In genomic region chr6:168247456-168248147, GRCh38 we compare ENCODE assay signal across 11 cellular contexts.
A peak's percentile ranks its signal among the peaks of the same experiment; 100 is the strongest.
DNase-seq lines count a peak whose midpoint lies in the region; ATAC-seq lines count a peak whose summit lies in the region.
"Had no signal": no experiment of that assay in that cellular context is flagged by ENCODE, and none has a peak within 500 bp of the region (broad histone marks: within the 10 kb centered on the region; RNA-seq: fewer than 3 reads in every experiment).

No MANE protein-coding gene starts in this region.

- H3K27me3 ChIP-seq in H7 (ENCODE audit: control insufficient read depth, insufficient read depth, low read length): no peaks in the 10 kb centered on the region

- peak; percentile 33 for DNase-seq in Ammon's horn (ENCODE audit: low spot score)
- DNase-seq in HuH-7.5 (ENCODE audit: low spot score): peak; percentile 68
- DNase-seq in SHP77 treated with DMSO at 0.1 percent for 48 hours (lab: John Stamatoyannopoulos, UW): peak; percentile 45
- peak; percentile 33 for DNase-seq in medulla oblongata (ENCODE audit: extremely low spot score)
- DNase-seq in ecto neural progenitor cell (ENCODE audit: low spot score): no peak
- DNase-seq in H7: no peak
- DNase-seq in activated naive CD8-positive, alpha-beta T cell treated with anti-CD3 and anti-CD28 coated beads, Interleukin-2, amount 50 U/mL, for 24 hours: no peak
- DNase-seq: CD8-positive, alpha-beta memory T cell; Right ventricle myocardium superior had no signal

- no peaks in the 10 kb centered on the region for H3K36me3 Mint-ChIP-seq in activated naive CD8-positive, alpha-beta T cell treated with anti-CD3 and anti-CD28 coated beads, Interleukin-2, amount 50 U/mL, for 24 hours (ENCODE audit: low read depth)
- H3K36me3 Mint-ChIP-seq: CD8-positive, alpha-beta memory T cell; IgD-negative memory B cell had no signal

- no peaks in the 10 kb centered on the region for H3K4me1 Mint-ChIP-seq in activated naive CD8-positive, alpha-beta T cell treated with anti-CD3 and anti-CD28 coated beads, Interleukin-2, amount 50 U/mL, for 24 hours
- H3K4me1 Mint-ChIP-seq: CD8-positive, alpha-beta memory T cell; IgD-negative memory B cell had no signal

- H3K27ac Mint-ChIP-seq in activated naive CD8-positive, alpha-beta T cell treated with anti-CD3 and anti-CD28 coated beads, Interleukin-2, amount 50 U/mL, for 24 hours: no peak overlapping the region
- H3K27ac Mint-ChIP-seq: IgD-negative memory B cell had no signal

- H3K27me3 Mint-ChIP-seq in activated naive CD8-positive, alpha-beta T cell treated with anti-CD3 and anti-CD28 coated beads, Interleukin-2, amount 50 U/mL, for 24 hours: peaks cover 3% of the 10 kb centered on the region
- H3K27me3 Mint-ChIP-seq: IgD-negative memory B cell had no signal

- no peaks in the 10 kb centered on the region for H3K36me3 ChIP-seq in H7 (replicated peaks; ENCODE audit: control insufficient read depth, insufficient read depth, low read length)

- H3K4me3 Mint-ChIP-seq in activated naive CD8-positive, alpha-beta T cell treated with anti-CD3 and anti-CD28 coated beads, Interleukin-2, amount 50 U/mL, for 24 hours: no peak overlapping the region
- H3K4me3 Mint-ChIP-seq: CD8-positive, alpha-beta memory T cell; IgD-negative memory B cell had no signal

- H3K9me3 Mint-ChIP-seq in activated naive CD8-positive, alpha-beta T cell treated with anti-CD3 and anti-CD28 coated beads, Interleukin-2, amount 50 U/mL, for 24 hours: no peaks in the 10 kb centered on the region

- no peak for ATAC-seq in activated naive CD8-positive, alpha-beta T cell treated with anti-CD3 and anti-CD28 coated beads, Interleukin-2, amount 50 U/mL, for 24 hours
- ATAC-seq in GM21381 (IDR thresholded peaks at IDR 0.05; ENCODE audit: unreplicated experiment): no peak

- no peak overlapping the region for H3K4me3 ChIP-seq in H7 (ENCODE audit: insufficient read depth, low read depth, low read length)

Comparison
In these comparisons a context has a peak if more than half of its experiments do, and no peak if none do; other contexts are left out.
1. DNase-seq: peak in Ammon's horn (single experiment), HuH-7.5 (single experiment), SHP77 treated with DMSO at 0.1 percent for 48 hours (single experiment) and medulla oblongata (single experiment); none in ecto neural progenitor cell (single experiment), H7 (single experiment) and activated naive CD8-positive, alpha-beta T cell treated with anti-CD3 and anti-CD28 coated beads, Interleukin-2, amount 50 U/mL, for 24 hours (single experiment).